Comparison of ENCODE assay signal across 26 cellular contexts in genomic region chr12:69204191-69204590, GRCh38.
"Had no signal": no experiment of that assay in that cellular context is flagged by ENCODE, and none has a peak within 500 bp of the region (broad histone marks: within the 10 kb centered on the region; RNA-seq: fewer than 3 reads in every experiment).

No MANE protein-coding gene starts in this region.

- DNase-seq: hippocampal formation; kidney glomerular epithelial cell; left cardiac atrium; lower lobe of right lung; mesendoderm; naive B cell; natural killer cell; nephron progenitor cell; occipital lobe; psoas muscle; right lobe of liver; stimulated activated CD4-positive, alpha-beta T cell treated with anti-CD3 and anti-CD28 coated beads, Interleukin-12 subunit alpha, Interleukin-12 subunit beta, amount 100 ng/mL, for 4 hours; stimulated activated CD4-positive, alpha-beta T cell treated with anti-CD3 and anti-CD28 coated beads, Interleukin-15, amount 100 ng/mL, for 24 hours; stimulated activated CD4-positive, alpha-beta T cell treated with anti-CD3 and anti-CD28 coated beads, Interleukin-2, amount 100 ng/mL, for 24 hours; stimulated activated CD4-positive, alpha-beta T cell treated with anti-CD3 and anti-CD28 coated beads, Interleukin-4, amount 100 ng/mL, for 1 hour; stimulated activated naive B cell treated with anti-CD40 and anti-IgM and Interleukin-4, amounts not matched to agents 10 μg/mL and 1 μg/mL and 100 μg/mL, for 72 hours; stimulated activated naive CD8-positive, alpha-beta T cell treated with anti-CD3 and anti-CD28 coated beads, Interleukin-15, Interleukin-2, amounts not matched to agents 100 U/mL and 50 U/mL, for 24 hours; stomach; testis; thyroid gland; transverse colon; upper lobe of right lung had no signal

- H3K9ac ChIP-seq: neural progenitor cell, parathyroid adenoma had no signal

- H3K9me3 ChIP-seq: testis, thyroid gland had no signal

- H3K4me2 ChIP-seq: neural progenitor cell had no signal

- H3K79me2 ChIP-seq: parathyroid adenoma had no signal

- H2AFZ ChIP-seq: neural progenitor cell, parathyroid adenoma had no signal

- H3K36me3 ChIP-seq: lower lobe of right lung, neural progenitor cell, neutrophil, right lobe of liver, stomach, thyroid gland, transverse colon, upper lobe of right lung had no signal

- H3K27ac ChIP-seq: lower lobe of right lung, neural progenitor cell, neutrophil, parathyroid adenoma, psoas muscle, right lobe of liver, skin epidermis, stomach, testis, thyroid gland, transverse colon, upper lobe of right lung had no signal

- H3K4me3 ChIP-seq: lower lobe of right lung, neural progenitor cell, psoas muscle, right lobe of liver, skin epidermis, stomach, testis, thyroid gland, transverse colon, upper lobe of right lung had no signal

- H3K4me1 ChIP-seq: lower lobe of right lung, neural progenitor cell, parathyroid adenoma, psoas muscle, right lobe of liver, stomach, testis, thyroid gland, transverse colon, upper lobe of right lung had no signal

- H3K27me3 ChIP-seq: neural progenitor cell, neutrophil, right lobe of liver, stomach, testis, thyroid gland, transverse colon, upper lobe of right lung had no signal
